Comparison of ENCODE assay signal across 10 cellular contexts in genomic region chr9:76634356-76635054, GRCh38.
DNase-seq lines count a peak whose midpoint lies in the region; FAIRE-seq and TF ChIP-seq lines count a peak whose summit lies in the region.
"Had no signal": no experiment of that assay in that cellular context is flagged by ENCODE, and none has a peak within 500 bp of the region (broad histone marks: within the 10 kb centered on the region; RNA-seq: fewer than 3 reads in every experiment).

No MANE protein-coding gene starts in this region.

- H3K27me3 ChIP-seq in OCI-LY1 (ENCODE audit: insufficient read depth, low read length) = no peaks in the 10 kb centered on the region

- no peaks in the 10 kb centered on the region for H3K9me2 ChIP-seq in OCI-LY1 (ENCODE audit: low read depth, low read length)

- no peak for TF ChIP-seq POLR2A in H54 (IDR thresholded peaks at IDR 0.05; ENCODE audit: low read depth, low read length)

- peak; percentile 26 for DNase-seq in AG08395 (ENCODE audit: low spot score)
- peak; percentile 10 for DNase-seq in H54 (ENCODE audit: insufficient read length, low spot score)
- peak; percentile 79 for DNase-seq in fibroblast of peridontal ligament (ENCODE audit: extremely low read depth)
- no peak for DNase-seq in KG1 (lab: John Stamatoyannopoulos, UW)
- no peak for DNase-seq in head of caudate nucleus
- DNase-seq in epidermal melanocyte (ENCODE audit: insufficient read length, low spot score) = no peak
- DNase-seq in hippocampal formation (lab: John Stamatoyannopoulos, UW) = no peak
- DNase-seq: NCI-H2107 had no signal

- H4K20me1 ChIP-seq in OCI-LY1 (ENCODE audit: insufficient read depth, low read length) = no peaks in the 10 kb centered on the region

- H3K27ac ChIP-seq in OCI-LY1 (ENCODE audit: low read depth, low read length, poor library complexity, severe bottlenecking) = peak overlapping the region; percentile 97

- peak; percentile 97 for FAIRE-seq in H54 (lab: Jason Lieb, UNC)
- FAIRE-seq: endometrium had no signal

- H3K9ac ChIP-seq in OCI-LY1 (ENCODE audit: low read length) = no peak overlapping the region; the same call in 1 of the 2 replicates

- no peaks in the 10 kb centered on the region for H3K36me3 ChIP-seq in OCI-LY1 (ENCODE audit: insufficient read depth, low read length)

- H3F3A ChIP-seq in OCI-LY1 (ENCODE audit: insufficient read depth, low read length) = no peaks in the 10 kb centered on the region; the same call in 1 of the 2 replicates

- no peak overlapping the region for H2AFZ ChIP-seq in OCI-LY1 (ENCODE audit: low read length)

- no peak overlapping the region for H3K4me2 ChIP-seq in OCI-LY1 (ENCODE audit: low read length)

- intact Hi-C loops in head of caudate nucleus (cut with DNase I) = no loop called here

- H3K9me3 ChIP-seq in OCI-LY1 (ENCODE audit: low read length) = no peaks in the 10 kb centered on the region

- no peak for TF ChIP-seq CTCF in OCI-LY1 (IDR thresholded peaks at IDR 0.05; ENCODE audit: low read length)

- H3K4me3 ChIP-seq in OCI-LY1 (ENCODE audit: low read depth, low read length, poor library complexity, severe bottlenecking) = no peak overlapping the region

- peaks cover 74% of the 10 kb centered on the region for H3K4me1 ChIP-seq in OCI-LY1 (ENCODE audit: insufficient read depth, low read length, severe bottlenecking)

- no peaks in the 10 kb centered on the region for H3K79me2 ChIP-seq in OCI-LY1 (ENCODE audit: insufficient read depth, low read length)

Comparison
In these comparisons a context has a peak if more than half of its experiments do, and no peak if none do; other contexts are left out.
1. DNase-seq: peak in AG08395 (single experiment), H54 (single experiment) and fibroblast of peridontal ligament (single experiment); none in KG1 (single experiment), head of caudate nucleus (0 of 42), epidermal melanocyte (single experiment) and hippocampal formation (0 of 2).